ENCODE assay signal across 20 cellular contexts in genomic region chr22:50016308-50016987, GRCh38. TPM values are rescaled to one million over a fixed set of nuclear protein-coding genes. Genes with fewer than 3 reads are reported as not detected.
DNase-seq lines count a peak whose midpoint lies in the region; ATAC-seq, FAIRE-seq and TF ChIP-seq lines count a peak whose summit lies in the region.
"Had no signal": no experiment of that assay in that cellular context is flagged by ENCODE, and none has a peak within 500 bp of the region (broad histone marks: within the 10 kb centered on the region; RNA-seq: fewer than 3 reads in every experiment).

No MANE protein-coding gene starts in this region.

- H3K4me1 Mint-ChIP-seq in activated CD8-positive, alpha-beta T cell treated with anti-CD3 and anti-CD28 coated beads for 36 hours (ENCODE audit: low read depth) = peaks cover 25% of the 10 kb centered on the region

- H3K27ac ChIP-seq in HepG2 (ENCODE audit: extremely low read length, insufficient read depth, low read length) (no peak overlapping the region), right lobe of liver (no peak overlapping the region), mesenchymal stem cell (ENCODE audit: low read length, poor library complexity, severe bottlenecking) (no peak overlapping the region)
- H3K27ac ChIP-seq: HL-60, uterus had no signal

- H4K8ac ChIP-seq in mesenchymal stem cell (ENCODE audit: low read length) = no peak overlapping the region

- H3K36me3 Mint-ChIP-seq in activated CD8-positive, alpha-beta T cell treated with anti-CD3 and anti-CD28 coated beads for 36 hours (ENCODE audit: low read depth) = no peaks in the 10 kb centered on the region
- H3K36me3 Mint-ChIP-seq: naive B cell had no signal

- intact Hi-C loops in HepG2 (cut with micrococcal nuclease; ENCODE audit: unreplicated experiment) (no loop called here), right lobe of liver (cut with DNase I) (no loop called here)
- intact Hi-C loops in activated CD8-positive, alpha-beta T cell treated with anti-CD3 and anti-CD28 coated beads for 36 hours (cut with micrococcal nuclease) = loop anchor here (5.0 kb wide), 2 partner anchors 44 to 84 kb away; no protein-coding TSS in a partner anchor

- H3K4me1 ChIP-seq in HepG2 (ENCODE audit: insufficient read depth, low read length) (no peaks in the 10 kb centered on the region), right lobe of liver (peaks cover 0 to 2% (median 0%) of the 10 kb centered on the region in 4 donors), mesenchymal stem cell (ENCODE audit: control insufficient read depth, insufficient read depth, low read depth, low read length) (peaks cover 6% of the 10 kb centered on the region)

- no peak overlapping the region for H3K23ac ChIP-seq in mesenchymal stem cell (ENCODE audit: low read length in 2 of 2)

- H3K9me3 ChIP-seq in HepG2 (ENCODE audit: low read length) = no peaks in the 10 kb centered on the region
- H3K9me3 ChIP-seq in right lobe of liver = no peaks in the 10 kb centered on the region
- peaks cover 5% of the 10 kb centered on the region for H3K9me3 ChIP-seq in mesenchymal stem cell (ENCODE audit: control insufficient read depth, low read length)
- H3K9me3 ChIP-seq: uterus had no signal

- H2BK120ac ChIP-seq in mesenchymal stem cell (ENCODE audit: low read depth, low read length) = no peak overlapping the region

- BruUV-seq in HepG2 (replicated peaks; lab: Mats Ljungman, UMichigan) = no TSS peak

- FAIRE-seq in HepG2 (lab: Jason Lieb, UNC) = no peak

- H3K4me3 Mint-ChIP-seq in activated CD8-positive, alpha-beta T cell treated with anti-CD3 and anti-CD28 coated beads for 36 hours = peak overlapping the region; percentile 68
- H3K4me3 Mint-ChIP-seq: T-helper 1 cell treated with Interleukin-12 subunit alpha and Interleukin-12 subunit beta and Interleukin-4 antibody, amounts not matched to agents 30 μg/mL and 1 μg/mL, for 36 hours had no signal

- H3K36me3 ChIP-seq in HepG2 (replicated peaks in 1 of 2; ENCODE audit: control insufficient read depth in 1 of 2, insufficient read depth in 2 of 2, low read length in 2 of 2) (no peaks in the 10 kb centered on the region), right lobe of liver (no peaks in the 10 kb centered on the region), mesenchymal stem cell (ENCODE audit: control insufficient read depth in 1 of 2, insufficient read depth in 2 of 2, low read depth in 1 of 2, low read length in 2 of 2) (no peaks in the 10 kb centered on the region)
- H3K36me3 ChIP-seq: BLaER1 treated with 17β-estradiol and CSF1 and Interleukin-3, amounts not matched to agents 10 nM and 100 nM; uterus had no signal

- H3K4me2 ChIP-seq in HepG2 (ENCODE audit: low read depth, low read length) (no peak overlapping the region), mesenchymal stem cell (ENCODE audit: low read length, poor library complexity, severe bottlenecking) (no peak overlapping the region)

- TF ChIP-seq EP300 in HepG2 (IDR thresholded peaks at IDR 0.05; ENCODE audit: low read depth in 2 of 2, low read length in 2 of 2) (no peak), HepG2 (CRISPR knock-in tag; IDR thresholded peaks at IDR 0.05; ENCODE audit: borderline replicate concordance) (no peak)

- no peaks in the 10 kb centered on the region for H3K79me2 ChIP-seq in HepG2 (ENCODE audit: insufficient read depth, low read length)

- peaks cover 3% of the 10 kb centered on the region for H3K9me3 Mint-ChIP-seq in activated CD8-positive, alpha-beta T cell treated with anti-CD3 and anti-CD28 coated beads for 36 hours
- H3K9me3 Mint-ChIP-seq: naive B cell had no signal

- no peak overlapping the region for H3K9ac ChIP-seq in HepG2 (ENCODE audit: insufficient read depth, low read depth, low read length)
- no peak overlapping the region for H3K9ac ChIP-seq in mesenchymal stem cell (ENCODE audit: low read length)

- H2AK5ac ChIP-seq in mesenchymal stem cell (ENCODE audit: low read length, severe bottlenecking) = no peak overlapping the region

- H3K4me3 ChIP-seq in HepG2 (replicated peaks in 1 of 3; ENCODE audit: insufficient read depth in 1 of 3, low read depth in 2 of 3, low read length in 3 of 3) (no peak overlapping the region), right lobe of liver (no peak overlapping the region), mesenchymal stem cell (ENCODE audit: insufficient read depth in 1 of 2, low read depth in 1 of 2, low read length in 2 of 2) (no peak overlapping the region)
- H3K4me3 ChIP-seq: BLaER1 treated with 17β-estradiol and CSF1 and Interleukin-3, amounts not matched to agents 10 nM and 100 nM; uterus had no signal

- H2BK5ac ChIP-seq in mesenchymal stem cell (ENCODE audit: low read depth, low read length, poor library complexity, severe bottlenecking) = no peak overlapping the region

- TF ChIP-seq POLR2A in HepG2 (IDR thresholded peaks at IDR 0.05; ENCODE audit: insufficient read depth in 1 of 2, low read depth in 2 of 2, low read length in 2 of 2) = no peak
- TF ChIP-seq POLR2A in right lobe of liver (IDR thresholded peaks at IDR 0.05) = no peak

- peak overlapping the region; percentile 18 for H2BK15ac ChIP-seq in mesenchymal stem cell (ENCODE audit: low read depth, poor library complexity, severe bottlenecking)

- no peak overlapping the region for H4K91ac ChIP-seq in mesenchymal stem cell (ENCODE audit: low read length)

- peak overlapping the region; percentile 97 for H3K27ac Mint-ChIP-seq in activated CD8-positive, alpha-beta T cell treated with anti-CD3 and anti-CD28 coated beads for 36 hours
- H3K27ac Mint-ChIP-seq: T-helper 1 cell treated with Interleukin-12 subunit alpha and Interleukin-12 subunit beta and Interleukin-4 antibody, amounts not matched to agents 30 μg/mL and 1 μg/mL, for 36 hours had no signal

- POLR2A ChIA-PET in HepG2 (lab: Yijun Ruan, JAX) = no interaction called here
- POLR2A ChIA-PET in activated CD8-positive, alpha-beta T cell treated with anti-CD3 and anti-CD28 coated beads for 36 hours (lab: Charles Lee) = interaction anchor here (0.9 to 2.5 kb wide), 4 partner anchors 14 to 54 kb away, joined by 3 to 14 read pairs (median 6); no protein-coding TSS in a partner anchor

- TF ChIP-seq CTCF in HepG2 (CRISPR knock-in tag; IDR thresholded peaks at IDR 0.05) (no peak), right lobe of liver (IDR thresholded peaks at IDR 0.05) (no peak)
- no peak for TF ChIP-seq CTCF in activated CD8-positive, alpha-beta T cell treated with anti-CD3 and anti-CD28 coated beads for 36 hours (IDR thresholded peaks at IDR 0.05)

- CTCF ChIA-PET in HepG2 (lab: Yijun Ruan, JAX; ENCODE audit: low intra/inter-chr PET ratio, low total read pairs) = no interaction called here
- CTCF ChIA-PET in activated CD8-positive, alpha-beta T cell treated with anti-CD3 and anti-CD28 coated beads for 36 hours (lab: Charles Lee) = interaction anchor here (1.0 to 4.4 kb wide), 3 partner anchors 14 to 37 kb away, joined by 6 to 27 read pairs (median 16); no protein-coding TSS in a partner anchor

- H3K79me1 ChIP-seq in mesenchymal stem cell (replicated peaks; ENCODE audit: low read length, poor library complexity, severe bottlenecking) = no peaks in the 10 kb centered on the region

- H2BK12ac ChIP-seq in mesenchymal stem cell (ENCODE audit: low read length in 2 of 2) = no peak overlapping the region

- H3K4ac ChIP-seq in mesenchymal stem cell (ENCODE audit: low read depth in 1 of 2, low read length in 2 of 2) = no peak overlapping the region

- no CpG with 5 or more reads among the region's 20 CpGs for WGBS in HepG2 (ENCODE audit: low lambda C conversion rate)
- no CpG with 5 or more reads among the region's 20 CpGs for WGBS in right lobe of liver (ENCODE audit: insufficient coverage, low coverage, low lambda C conversion rate, missing lambda C conversion rate)
- 91% methylated on average over 20 of the region's 20 CpGs for WGBS in mesenchymal stem cell

- no peak overlapping the region for H3K18ac ChIP-seq in mesenchymal stem cell (ENCODE audit: low read depth in 1 of 2, low read length in 2 of 2)

- no peaks in the 10 kb centered on the region for H4K20me1 ChIP-seq in HepG2 (ENCODE audit: insufficient read depth, low read length)

- in situ Hi-C loops in HepG2 (cut with HindIII; ENCODE audit: extremely low pct_ligation_motif_present, low pct_unique_long_range_greater_than_20kb) = no loop called here

- H3K27me3 Mint-ChIP-seq in activated CD8-positive, alpha-beta T cell treated with anti-CD3 and anti-CD28 coated beads for 36 hours = no peaks in the 10 kb centered on the region

- peaks cover 13 to 60% of the 10 kb centered on the region in 2 experiments; a peak in 4 of 5 replicates for H3K27me3 ChIP-seq in HepG2 (ENCODE audit: control insufficient read depth in 1 of 2, insufficient read depth in 2 of 2, low read length in 2 of 2)
- peaks cover 0 to 23% of the 10 kb centered on the region in 2 donors for H3K27me3 ChIP-seq in right lobe of liver
- H3K27me3 ChIP-seq in mesenchymal stem cell (ENCODE audit: control insufficient read depth in 1 of 2, insufficient read depth in 1 of 2, low read length in 2 of 2) = peaks cover 71 to 83% of the 10 kb centered on the region in 2 experiments

- H2AFZ ChIP-seq in HepG2 (ENCODE audit: low read length) (no peak overlapping the region), mesenchymal stem cell (ENCODE audit: low read depth, low read length) (no peak overlapping the region)

- ATAC-seq in HepG2 (no peak), right lobe of liver (no peak), HG02970 (IDR thresholded peaks at IDR 0.05; ENCODE audit: low FRiP score, unreplicated experiment) (no peak), HG03039 (IDR thresholded peaks at IDR 0.05; ENCODE audit: unreplicated experiment) (no peak)
- ATAC-seq in activated CD8-positive, alpha-beta T cell treated with anti-CD3 and anti-CD28 coated beads for 36 hours = no peak

- H3K14ac ChIP-seq in mesenchymal stem cell (ENCODE audit: low read length in 2 of 2) = no peak overlapping the region

- no peak for TF ChIP-seq RAD21 in HepG2 (CRISPR knock-in tag; IDR thresholded peaks at IDR 0.05)

- DNase-seq in HepG2 (ENCODE audit: low spot score) (no peak), right lobe of liver (no peak), mesenchymal stem cell (no peak), RPMI8226 (no peak), SKM-1 (lab: John Stamatoyannopoulos, UW; ENCODE audit: unreplicated experiment) (no peak)
- DNase-seq in activated CD8-positive, alpha-beta T cell treated with anti-CD3 and anti-CD28 coated beads for 36 hours = no peak
- DNase-seq: activated CD4-positive, alpha-beta T cell treated with anti-CD3 and anti-CD28 coated beads for 1 hour; cerebellar nuclear complex; naive B cell; NCI-H187 treated with DMSO at 0.1 percent for 48 hours; NCI-H524 treated with DMSO at 0.1 percent for 48 hours had no signal

RNA-seq across cellular contexts. Expression of gene IL17REL, which starts 3.9 kb away (rescaled TPM):
- not detected in 2 replicates for total RNA-seq in HepG2 (2016; rRNA removed; fragmentation: Illumina TruSeq; extraction: Trizol)
- not detected in 2 replicates for total RNA-seq in HepG2 (2016; cell fraction: cytosol; rRNA removed; fragmentation: Illumina TruSeq; extraction: Trizol; ENCODE audit: low read depth)
- not detected in 2 replicates for total RNA-seq in HepG2 (2016; cell fraction: insoluble cytoplasmic fraction; rRNA removed; fragmentation: Illumina TruSeq; extraction: Trizol)
- total RNA-seq in HepG2 (2016; cell fraction: membrane; rRNA removed; fragmentation: Illumina TruSeq; extraction: Trizol) = not detected in 2 replicates
- total RNA-seq in HepG2 (2016; cell fraction: nucleus; rRNA removed; fragmentation: Illumina TruSeq; extraction: Trizol) = not detected in 2 replicates
- not detected in 2 replicates for polyA plus RNA-seq in HepG2 (2011; rRNA removed)
- not detected in 2 replicates for polyA plus RNA-seq in HepG2 (2011; cell fraction: cytosol; rRNA removed)
- polyA plus RNA-seq in HepG2 (2011; cell fraction: nucleus; rRNA removed) = not detected in 2 replicates
- polyA plus RNA-seq in HepG2 (2012) = not detected in 2 replicates
- not detected in 2 replicates for polyA plus RNA-seq in HepG2 (2016; cell fraction: cytosol; fragmentation: Illumina TruSeq; extraction: Trizol; ENCODE audit: low read depth)
- not detected in 2 replicates for polyA plus RNA-seq in HepG2 (2016; cell fraction: insoluble cytoplasmic fraction; fragmentation: Illumina TruSeq; extraction: Trizol; ENCODE audit: low read depth)
- polyA plus RNA-seq in HepG2 (2016; cell fraction: membrane; fragmentation: Illumina TruSeq; extraction: Trizol; ENCODE audit: low read depth) = not detected in 2 replicates
- not detected in 2 replicates for polyA plus RNA-seq in HepG2 (2016; cell fraction: nucleus; fragmentation: Illumina TruSeq; extraction: Trizol; ENCODE audit: insufficient read depth, low read depth)
- polyA minus RNA-seq in HepG2 (2011; rRNA and poly(A)+ RNA removed; ENCODE audit: low replicate concordance) = 0.07 TPM in 1 of 2 replicates, not detected in the other
- not detected in 2 replicates for polyA minus RNA-seq in HepG2 (2011; cell fraction: cytosol; rRNA and poly(A)+ RNA removed)
- not detected in 2 replicates for polyA minus RNA-seq in HepG2 (2011; cell fraction: nucleus; rRNA and poly(A)+ RNA removed)
- total RNA-seq in right lobe of liver = not detected
- total RNA-seq in activated CD8-positive, alpha-beta T cell treated with anti-CD3 and anti-CD28 coated beads for 36 hours = under 1 TPM in 1 of 2 experiments, not detected in 1; 0.14 TPM
- 0.06 TPM for polyA plus RNA-seq in mesenchymal stem cell (2013, experiment 1 of 2)
- 0.08 TPM for polyA plus RNA-seq in mesenchymal stem cell (2013, experiment 2 of 2)
- total RNA-seq: esophagus mucosa, LHCN-M2, renal cortical epithelial cell had no signal

RNA-seq across cellular contexts. Expression of gene TTLL8, which starts 41.6 kb away (rescaled TPM):
- total RNA-seq in HepG2 (2016; rRNA removed; fragmentation: Illumina TruSeq; extraction: Trizol) (not detected in 2 replicates), right lobe of liver (not detected)
- total RNA-seq in HepG2 (2016; cell fraction: cytosol; rRNA removed; fragmentation: Illumina TruSeq; extraction: Trizol; ENCODE audit: low read depth) = not detected in 2 replicates
- total RNA-seq in HepG2 (2016; cell fraction: insoluble cytoplasmic fraction; rRNA removed; fragmentation: Illumina TruSeq; extraction: Trizol) = not detected in 2 replicates
- not detected in 2 replicates for total RNA-seq in HepG2 (2016; cell fraction: membrane; rRNA removed; fragmentation: Illumina TruSeq; extraction: Trizol)
- total RNA-seq in HepG2 (2016; cell fraction: nucleus; rRNA removed; fragmentation: Illumina TruSeq; extraction: Trizol) = not detected in 2 replicates
- polyA plus RNA-seq in HepG2 (2011; rRNA removed) = not detected in 2 replicates
- not detected in 2 replicates for polyA plus RNA-seq in HepG2 (2011; cell fraction: cytosol; rRNA removed)
- polyA plus RNA-seq in HepG2 (2011; cell fraction: nucleus; rRNA removed) = not detected in 2 replicates
- polyA plus RNA-seq in HepG2 (2012) = not detected in 2 replicates
- polyA plus RNA-seq in HepG2 (2016; cell fraction: cytosol; fragmentation: Illumina TruSeq; extraction: Trizol; ENCODE audit: low read depth) = not detected in 2 replicates
- polyA plus RNA-seq in HepG2 (2016; cell fraction: insoluble cytoplasmic fraction; fragmentation: Illumina TruSeq; extraction: Trizol; ENCODE audit: low read depth) = not detected in 2 replicates
- not detected in 2 replicates for polyA plus RNA-seq in HepG2 (2016; cell fraction: membrane; fragmentation: Illumina TruSeq; extraction: Trizol; ENCODE audit: low read depth)
- not detected in 2 replicates for polyA plus RNA-seq in HepG2 (2016; cell fraction: nucleus; fragmentation: Illumina TruSeq; extraction: Trizol; ENCODE audit: insufficient read depth, low read depth)
- not detected in 2 replicates for polyA minus RNA-seq in HepG2 (2011; rRNA and poly(A)+ RNA removed; ENCODE audit: low replicate concordance)
- not detected in 2 replicates for polyA minus RNA-seq in HepG2 (2011; cell fraction: cytosol; rRNA and poly(A)+ RNA removed)
- polyA minus RNA-seq in HepG2 (2011; cell fraction: nucleus; rRNA and poly(A)+ RNA removed) = not detected in 2 replicates
- total RNA-seq in activated CD8-positive, alpha-beta T cell treated with anti-CD3 and anti-CD28 coated beads for 36 hours = not detected
- polyA plus RNA-seq in mesenchymal stem cell (2013, experiment 1 of 2) = not detected
- not detected for polyA plus RNA-seq in mesenchymal stem cell (2013, experiment 2 of 2)
- total RNA-seq: esophagus mucosa, LHCN-M2, renal cortical epithelial cell, uterus had no signal

RNA-seq across cellular contexts. Expression of gene PIM3, which starts 55.9 kb away (rescaled TPM):
- total RNA-seq in HepG2 (2016; rRNA removed; fragmentation: Illumina TruSeq; extraction: Trizol) (18.2 and 31.2 TPM in 2 replicates), right lobe of liver (10 to 100 TPM; 26.7 to 64.4 (median 32.8) TPM)
- 12.4 and 12.6 TPM in 2 replicates for total RNA-seq in HepG2 (2016; cell fraction: cytosol; rRNA removed; fragmentation: Illumina TruSeq; extraction: Trizol; ENCODE audit: low read depth)
- total RNA-seq in HepG2 (2016; cell fraction: insoluble cytoplasmic fraction; rRNA removed; fragmentation: Illumina TruSeq; extraction: Trizol) = 17.3 and 32.7 TPM in 2 replicates
- total RNA-seq in HepG2 (2016; cell fraction: membrane; rRNA removed; fragmentation: Illumina TruSeq; extraction: Trizol) = 27.1 and 31.2 TPM in 2 replicates
- 24.6 and 30.5 TPM in 2 replicates for total RNA-seq in HepG2 (2016; cell fraction: nucleus; rRNA removed; fragmentation: Illumina TruSeq; extraction: Trizol)
- 21.6 and 24.1 TPM in 2 replicates for polyA plus RNA-seq in HepG2 (2011; rRNA removed)
- 21.4 and 47.8 TPM in 2 replicates for polyA plus RNA-seq in HepG2 (2011; cell fraction: cytosol; rRNA removed)
- 121 and 136 TPM in 2 replicates for polyA plus RNA-seq in HepG2 (2011; cell fraction: nucleus; rRNA removed)
- polyA plus RNA-seq in HepG2 (2012) = 22.6 and 36.4 TPM in 2 replicates
- polyA plus RNA-seq in HepG2 (2016; cell fraction: cytosol; fragmentation: Illumina TruSeq; extraction: Trizol; ENCODE audit: low read depth) = 7.3 and 9.3 TPM in 2 replicates
- polyA plus RNA-seq in HepG2 (2016; cell fraction: insoluble cytoplasmic fraction; fragmentation: Illumina TruSeq; extraction: Trizol; ENCODE audit: low read depth) = 21.4 and 25.4 TPM in 2 replicates
- 17.2 and 17.8 TPM in 2 replicates for polyA plus RNA-seq in HepG2 (2016; cell fraction: membrane; fragmentation: Illumina TruSeq; extraction: Trizol; ENCODE audit: low read depth)
- 62.7 and 63.0 TPM in 2 replicates for polyA plus RNA-seq in HepG2 (2016; cell fraction: nucleus; fragmentation: Illumina TruSeq; extraction: Trizol; ENCODE audit: insufficient read depth, low read depth)
- polyA minus RNA-seq in HepG2 (2011; rRNA and poly(A)+ RNA removed; ENCODE audit: low replicate concordance) = 8.8 and 50.3 TPM in 2 replicates
- 23.0 and 37.5 TPM in 2 replicates for polyA minus RNA-seq in HepG2 (2011; cell fraction: cytosol; rRNA and poly(A)+ RNA removed)
- 17.0 and 22.8 TPM in 2 replicates for polyA minus RNA-seq in HepG2 (2011; cell fraction: nucleus; rRNA and poly(A)+ RNA removed)
- 100 to 1,000 TPM; 146 to 158 TPM for total RNA-seq in activated CD8-positive, alpha-beta T cell treated with anti-CD3 and anti-CD28 coated beads for 36 hours
- 18.5 TPM for polyA plus RNA-seq in mesenchymal stem cell (2013, experiment 1 of 2)
- polyA plus RNA-seq in mesenchymal stem cell (2013, experiment 2 of 2) = 17.6 TPM
